Comparison of ENCODE assay signal across 1 cellular context in the genomic region with DNA sequence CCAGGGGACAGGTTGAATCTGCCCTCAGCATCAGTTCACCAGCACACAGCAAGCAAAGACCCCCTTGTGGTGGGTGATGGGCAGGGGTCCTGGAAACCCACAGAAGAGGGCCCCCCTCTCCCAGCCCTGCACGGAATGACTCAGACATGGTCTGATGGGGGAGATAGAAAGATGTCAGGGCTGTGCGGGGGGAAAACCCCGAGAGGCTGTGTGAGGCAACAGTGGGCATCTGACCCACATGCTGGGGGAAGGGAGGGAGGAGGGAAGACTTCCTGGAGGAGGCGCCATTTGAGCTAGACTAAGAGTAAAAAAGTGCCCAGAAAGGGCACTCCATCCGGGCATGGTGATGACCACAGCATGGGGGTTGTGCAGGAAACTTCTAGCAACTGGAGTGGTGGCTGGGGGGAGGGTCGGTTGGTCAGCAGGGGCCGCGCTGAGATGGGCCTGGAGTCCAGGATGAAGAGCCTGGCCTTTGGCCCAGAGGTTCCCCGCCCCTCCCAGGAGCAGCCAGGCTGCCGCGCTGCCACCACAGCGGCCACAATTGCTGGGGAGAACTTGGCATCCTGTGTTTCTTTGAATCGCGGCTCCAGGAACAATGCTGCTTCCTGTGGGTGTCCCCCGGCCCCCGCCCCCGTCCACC.
TF ChIP-seq lines count a peak whose summit lies in the region.

No MANE protein-coding gene starts in this region.

TF ChIP-seq in K562, 482 proteins besides CTCF, POLR2A, EP300 and RAD21:
- TF ChIP-seq RBM25 (IDR thresholded peaks at IDR 0.05; ENCODE audit: low read depth, low read length, severe bottlenecking) (peak; percentile 27), ELF4 (CRISPR knock-in tag; IDR thresholded peaks at IDR 0.05) (no peak), KDM1A (IDR thresholded peaks at IDR 0.05) (0 out of 4 replicates have a peak, but pooled peaks of 1 of the 2 experiments have one; percentile 21), ZFP36 (IDR thresholded peaks at IDR 0.05; ENCODE audit: low read depth, low read length, partially characterized antibody) (peak; percentile 96), CBX5 (IDR thresholded peaks at IDR 0.05; ENCODE audit: borderline replicate concordance, low read depth) (no peak), PTBP1 (IDR thresholded peaks at IDR 0.05; ENCODE audit: low read depth, low read length) (0 out of 2 replicates have a peak, but pooled peaks have one; percentile 45), ZNF436 (CRISPR knock-in tag; IDR thresholded peaks at IDR 0.05) (0 out of 2 replicates have a peak, but pooled peaks have one; percentile 16), HNRNPLL (IDR thresholded peaks at IDR 0.05; ENCODE audit: low read depth, low read length, poor library complexity, severe bottlenecking) (no peak), ZBTB7A (IDR thresholded peaks at IDR 0.05; ENCODE audit: borderline replicate concordance, control insufficient read depth, low read depth, low read length) (0 out of 2 replicates have a peak, but pooled peaks have one; percentile 34)
- TF ChIP-seq, protein P1, sequence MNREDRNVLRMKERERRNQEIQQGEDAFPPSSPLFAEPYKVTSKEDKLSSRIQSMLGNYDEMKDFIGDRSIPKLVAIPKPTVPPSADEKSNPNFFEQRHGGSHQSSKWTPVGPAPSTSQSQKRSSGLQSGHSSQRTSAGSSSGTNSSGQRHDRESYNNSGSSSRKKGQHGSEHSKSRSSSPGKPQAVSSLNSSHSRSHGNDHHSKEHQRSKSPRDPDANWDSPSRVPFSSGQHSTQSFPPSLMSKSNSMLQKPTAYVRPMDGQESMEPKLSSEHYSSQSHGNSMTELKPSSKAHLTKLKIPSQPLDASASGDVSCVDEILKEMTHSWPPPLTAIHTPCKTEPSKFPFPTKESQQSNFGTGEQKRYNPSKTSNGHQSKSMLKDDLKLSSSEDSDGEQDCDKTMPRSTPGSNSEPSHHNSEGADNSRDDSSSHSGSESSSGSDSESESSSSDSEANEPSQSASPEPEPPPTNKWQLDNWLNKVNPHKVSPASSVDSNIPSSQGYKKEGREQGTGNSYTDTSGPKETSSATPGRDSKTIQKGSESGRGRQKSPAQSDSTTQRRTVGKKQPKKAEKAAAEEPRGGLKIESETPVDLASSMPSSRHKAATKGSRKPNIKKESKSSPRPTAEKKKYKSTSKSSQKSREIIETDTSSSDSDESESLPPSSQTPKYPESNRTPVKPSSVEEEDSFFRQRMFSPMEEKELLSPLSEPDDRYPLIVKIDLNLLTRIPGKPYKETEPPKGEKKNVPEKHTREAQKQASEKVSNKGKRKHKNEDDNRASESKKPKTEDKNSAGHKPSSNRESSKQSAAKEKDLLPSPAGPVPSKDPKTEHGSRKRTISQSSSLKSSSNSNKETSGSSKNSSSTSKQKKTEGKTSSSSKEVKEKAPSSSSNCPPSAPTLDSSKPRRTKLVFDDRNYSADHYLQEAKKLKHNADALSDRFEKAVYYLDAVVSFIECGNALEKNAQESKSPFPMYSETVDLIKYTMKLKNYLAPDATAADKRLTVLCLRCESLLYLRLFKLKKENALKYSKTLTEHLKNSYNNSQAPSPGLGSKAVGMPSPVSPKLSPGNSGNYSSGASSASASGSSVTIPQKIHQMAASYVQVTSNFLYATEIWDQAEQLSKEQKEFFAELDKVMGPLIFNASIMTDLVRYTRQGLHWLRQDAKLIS (CRISPR knock-in tag; IDR thresholded peaks at IDR 0.05), result no peak
- TF ChIP-seq, protein P2, sequence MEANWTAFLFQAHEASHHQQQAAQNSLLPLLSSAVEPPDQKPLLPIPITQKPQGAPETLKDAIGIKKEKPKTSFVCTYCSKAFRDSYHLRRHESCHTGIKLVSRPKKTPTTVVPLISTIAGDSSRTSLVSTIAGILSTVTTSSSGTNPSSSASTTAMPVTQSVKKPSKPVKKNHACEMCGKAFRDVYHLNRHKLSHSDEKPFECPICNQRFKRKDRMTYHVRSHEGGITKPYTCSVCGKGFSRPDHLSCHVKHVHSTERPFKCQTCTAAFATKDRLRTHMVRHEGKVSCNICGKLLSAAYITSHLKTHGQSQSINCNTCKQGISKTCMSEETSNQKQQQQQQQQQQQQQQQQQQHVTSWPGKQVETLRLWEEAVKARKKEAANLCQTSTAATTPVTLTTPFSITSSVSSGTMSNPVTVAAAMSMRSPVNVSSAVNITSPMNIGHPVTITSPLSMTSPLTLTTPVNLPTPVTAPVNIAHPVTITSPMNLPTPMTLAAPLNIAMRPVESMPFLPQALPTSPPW (CRISPR knock-in tag; IDR thresholded peaks at IDR 0.05), result peak; percentile 36
- TF ChIP-seq, protein P3, sequence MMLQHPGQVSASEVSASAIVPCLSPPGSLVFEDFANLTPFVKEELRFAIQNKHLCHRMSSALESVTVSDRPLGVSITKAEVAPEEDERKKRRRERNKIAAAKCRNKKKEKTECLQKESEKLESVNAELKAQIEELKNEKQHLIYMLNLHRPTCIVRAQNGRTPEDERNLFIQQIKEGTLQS (IDR thresholded peaks at IDR 0.05), result peak; percentile 24
- TF ChIP-seq, protein P3 (CRISPR knock-in tag; conservative IDR thresholded peaks at IDR 0.05), result no peak
TF ChIP-seq in K562: peak in this region for 8.
